ENCODE assay signal across 18 cellular contexts in genomic region chr22:45533731-45534130, GRCh38. TPM values are rescaled to one million over a fixed set of nuclear protein-coding genes. Genes with fewer than 3 reads are reported as not detected.
"Had no signal": no experiment of that assay in that cellular context is flagged by ENCODE, and none has a peak within 500 bp of the region (broad histone marks: within the 10 kb centered on the region; RNA-seq: fewer than 3 reads in every experiment).

No MANE protein-coding gene starts in this region.

- H3K9me3 ChIP-seq: lower lobe of right lung, prostate gland, right lobe of liver had no signal

- H3K36me3 Mint-ChIP-seq: activated CD4-positive, alpha-beta memory T cell treated with anti-CD3 and anti-CD28 coated beads for 36 hours; activated naive CD8-positive, alpha-beta T cell; immature natural killer cell; naive thymus-derived CD8-positive, alpha-beta T cell had no signal

- H3K9me3 Mint-ChIP-seq: activated CD4-positive, alpha-beta memory T cell treated with anti-CD3 and anti-CD28 coated beads for 36 hours; dendritic cell treated with granulocyte-macrophage colony-stimulating factor and Interleukin-4, amounts not matched to agents 40 ng/mL and 50 ng/mL, for 4 days; effector memory CD8-positive, alpha-beta T cell; immature natural killer cell; naive thymus-derived CD8-positive, alpha-beta T cell had no signal

- DNase-seq: activated CD4-positive, alpha-beta memory T cell treated with anti-CD3 and anti-CD28 coated beads for 36 hours; activated gamma-delta T cell; activated T-cell treated with anti-CD3 and anti-CD28 coated beads, Interleukin-2, amount 50 U/mL, for 48 hours; amygdala; brain microvascular endothelial cell; effector memory CD8-positive, alpha-beta T cell; immature natural killer cell; lower lobe of right lung; naive thymus-derived CD8-positive, alpha-beta T cell; nucleus accumbens; right lobe of liver; stimulated activated CD4-positive, alpha-beta T cell treated with anti-CD3 and anti-CD28 coated beads, Interleukin-2, amount 100 ng/mL, for 24 hours; stimulated activated naive CD4-positive, alpha-beta T cell treated with Interleukin-2 at 50 U/mL for 16 hours had no signal

- H3K4me3 ChIP-seq: lower lobe of right lung, prostate gland, right lobe of liver had no signal

- H3K4me1 ChIP-seq: prostate gland, right lobe of liver had no signal

- H3K27me3 ChIP-seq: brain microvascular endothelial cell, right lobe of liver had no signal

- H3K27ac Mint-ChIP-seq: activated CD4-positive, alpha-beta memory T cell treated with anti-CD3 and anti-CD28 coated beads for 36 hours; activated naive CD8-positive, alpha-beta T cell; dendritic cell treated with granulocyte-macrophage colony-stimulating factor and Interleukin-4, amounts not matched to agents 40 ng/mL and 50 ng/mL, for 4 days; effector memory CD8-positive, alpha-beta T cell; immature natural killer cell; naive thymus-derived CD8-positive, alpha-beta T cell had no signal

- H3K27me3 Mint-ChIP-seq: activated CD4-positive, alpha-beta memory T cell treated with anti-CD3 and anti-CD28 coated beads for 36 hours; activated naive CD8-positive, alpha-beta T cell; naive thymus-derived CD8-positive, alpha-beta T cell had no signal

- H3K27ac ChIP-seq: brain microvascular endothelial cell, epithelial cell of prostate, lower lobe of right lung, right lobe of liver, VCaP had no signal

- H3K4me3 Mint-ChIP-seq: activated CD4-positive, alpha-beta memory T cell treated with anti-CD3 and anti-CD28 coated beads for 36 hours; activated naive CD8-positive, alpha-beta T cell; dendritic cell treated with granulocyte-macrophage colony-stimulating factor and Interleukin-4, amounts not matched to agents 40 ng/mL and 50 ng/mL, for 4 days; effector memory CD8-positive, alpha-beta T cell; immature natural killer cell; naive thymus-derived CD8-positive, alpha-beta T cell had no signal

- H3K4me1 Mint-ChIP-seq: immature natural killer cell; naive thymus-derived CD8-positive, alpha-beta T cell had no signal

- ATAC-seq: effector memory CD8-positive, alpha-beta T cell; lower lobe of right lung; naive thymus-derived CD8-positive, alpha-beta T cell; right lobe of liver had no signal

- H3K36me3 ChIP-seq: brain microvascular endothelial cell, prostate gland, right lobe of liver had no signal

RNA-seq across cellular contexts. Expression of gene FBLN1, which starts 31.0 kb away (rescaled TPM):
- total RNA-seq: activated CD4-positive, alpha-beta memory T cell treated with anti-CD3 and anti-CD28 coated beads for 36 hours; naive thymus-derived CD8-positive, alpha-beta T cell had no signal
- polyA plus RNA-seq: immature natural killer cell; naive thymus-derived CD8-positive, alpha-beta T cell had no signal
